Comparison of ENCODE assay signal across 16 cellular contexts in genomic region chr2:106143495-106144215, GRCh38. TPM values are rescaled to one million over a fixed set of nuclear protein-coding genes. Genes with fewer than 3 reads are reported as not detected.
DNase-seq lines count a peak whose midpoint lies in the region; ATAC-seq and TF ChIP-seq lines count a peak whose summit lies in the region.
"Had no signal": no experiment of that assay in that cellular context is flagged by ENCODE, and none has a peak within 500 bp of the region (broad histone marks: within the 10 kb centered on the region; RNA-seq: fewer than 3 reads in every experiment).

No MANE protein-coding gene starts in this region.

- no peaks in the 10 kb centered on the region for H3F3A ChIP-seq in GM23338 (replicated peaks; ENCODE audit: low read depth)

- POLR2A ChIA-PET in CD8-positive, alpha-beta memory T cell (lab: Charles Lee): interaction anchor here (1.8 kb wide), 1 partner anchor 17 kb away, joined by 6 read pairs; no protein-coding TSS in a partner anchor
- POLR2A ChIA-PET in activated CD4-positive, alpha-beta memory T cell treated with anti-CD3 and anti-CD28 coated beads, Interleukin-2, amount 10 ng/mL, durations not matched to agents 7 days and 5 days (lab: Charles Lee): interaction anchor here (1.3 to 9.0 kb wide), 2 partner anchors 11 to 16 kb away, joined by 3 to 190 read pairs; no protein-coding TSS in a partner anchor

- no peaks in the 10 kb centered on the region for H3K9me3 ChIP-seq in CD8-positive, alpha-beta memory T cell (ENCODE audit: low read length)
- H3K9me3 ChIP-seq: adrenal gland, gastrocnemius medialis, transverse colon had no signal

- H3K4me3 ChIP-seq in CD8-positive, alpha-beta memory T cell (ENCODE audit: low read length): no peak overlapping the region
- no peak overlapping the region for H3K4me3 ChIP-seq in GM23338
- H3K4me3 ChIP-seq: adrenal gland, gastrocnemius medialis, transverse colon had no signal

- H3K27me3 Mint-ChIP-seq in CD8-positive, alpha-beta memory T cell: no peaks in the 10 kb centered on the region
- peaks cover 3% of the 10 kb centered on the region for H3K27me3 Mint-ChIP-seq in GM23338 (ENCODE audit: insufficient read depth, low read depth, poor library complexity)
- no peaks in the 10 kb centered on the region for H3K27me3 Mint-ChIP-seq in activated CD4-positive, alpha-beta memory T cell treated with anti-CD3 and anti-CD28 coated beads, Interleukin-2, amount 10 ng/mL, durations not matched to agents 7 days and 5 days

- ATAC-seq in GM23338 (peak; percentile 79), GM18873 (IDR thresholded peaks at IDR 0.05; ENCODE audit: low FRiP score, unreplicated experiment) (no peak)
- ATAC-seq: gastrocnemius medialis, SK-N-SH treated with all-trans-retinoic acid at 6 μM for 48 hours had no signal

- peaks cover 45% of the 10 kb centered on the region for H3K4me1 ChIP-seq in CD8-positive, alpha-beta memory T cell (ENCODE audit: insufficient read depth, low read length)
- H3K4me1 ChIP-seq in GM23338 (ENCODE audit: insufficient read depth): peaks cover 21% of the 10 kb centered on the region; the same call in 1 of the 2 replicates
- H3K4me1 ChIP-seq: adrenal gland had no signal

- in situ Hi-C loops in KBM-7 (cut with MboI; ENCODE audit: low pct_unique_long_range_greater_than_20kb, low sequenced_read_pairs): no loop called here

- H3K9me3 Mint-ChIP-seq in CD8-positive, alpha-beta memory T cell: no peaks in the 10 kb centered on the region
- no peaks in the 10 kb centered on the region; the same call in 2 of the 3 replicates for H3K9me3 Mint-ChIP-seq in GM23338
- H3K9me3 Mint-ChIP-seq in activated CD4-positive, alpha-beta memory T cell treated with anti-CD3 and anti-CD28 coated beads, Interleukin-2, amount 10 ng/mL, durations not matched to agents 7 days and 5 days: no peaks in the 10 kb centered on the region
- H3K9me3 Mint-ChIP-seq: neural crest cell had no signal

- no peak for TF ChIP-seq CTCF in GM23338 (conservative IDR thresholded peaks at IDR 0.05; ENCODE audit: low read depth in 2 of 2)

- CTCF ChIA-PET in CD8-positive, alpha-beta memory T cell (lab: Charles Lee): interaction anchor here (1.5 kb wide), 1 partner anchor 45 kb away, joined by 3 read pairs; no protein-coding TSS in a partner anchor
- CTCF ChIA-PET in activated CD4-positive, alpha-beta memory T cell treated with anti-CD3 and anti-CD28 coated beads, Interleukin-2, amount 10 ng/mL, durations not matched to agents 7 days and 5 days (lab: Charles Lee): interaction anchor here (1.5 to 7.0 kb wide), 2 partner anchors 15 to 34 kb away, joined by 3 to 68 read pairs; no protein-coding TSS in a partner anchor

- H3K27ac Mint-ChIP-seq in CD8-positive, alpha-beta memory T cell: peak overlapping the region in 7 of 8 donors; percentile 6 to 94 (median 90)
- peak overlapping the region; percentile 66; the same call in 1 of the 2 replicates for H3K27ac Mint-ChIP-seq in GM23338
- H3K27ac Mint-ChIP-seq in activated CD4-positive, alpha-beta memory T cell treated with anti-CD3 and anti-CD28 coated beads, Interleukin-2, amount 10 ng/mL, durations not matched to agents 7 days and 5 days: peak overlapping the region; percentile 82

- H3K27me3 ChIP-seq in CD8-positive, alpha-beta memory T cell (ENCODE audit: insufficient read depth, low read length, poor library complexity, severe bottlenecking): no peaks in the 10 kb centered on the region
- H3K27me3 ChIP-seq in GM23338 (ENCODE audit: insufficient read depth): no peaks in the 10 kb centered on the region
- H3K27me3 ChIP-seq: adrenal gland, gastrocnemius medialis, transverse colon had no signal

- H3K36me3 ChIP-seq in CD8-positive, alpha-beta memory T cell (ENCODE audit: insufficient read depth, low read length): peaks cover 11% of the 10 kb centered on the region
- H3K36me3 ChIP-seq in GM23338 (ENCODE audit: insufficient read depth): peaks cover 9% of the 10 kb centered on the region; the same call in 1 of the 2 replicates
- H3K36me3 ChIP-seq: adrenal gland, gastrocnemius medialis, transverse colon had no signal

- H3K4me1 Mint-ChIP-seq in CD8-positive, alpha-beta memory T cell: peaks cover 72 to 87% (median 83%) of the 10 kb centered on the region in 3 donors
- H3K4me1 Mint-ChIP-seq in GM23338: peaks cover 36% of the 10 kb centered on the region
- peaks cover 83% of the 10 kb centered on the region for H3K4me1 Mint-ChIP-seq in activated CD4-positive, alpha-beta memory T cell treated with anti-CD3 and anti-CD28 coated beads, Interleukin-2, amount 10 ng/mL, durations not matched to agents 7 days and 5 days

- peaks cover 52% of the 10 kb centered on the region for H3K79me2 ChIP-seq in GM23338 (replicated peaks; ENCODE audit: insufficient read depth)

- no peak overlapping the region for H3K4me2 ChIP-seq in GM23338

- H3K27ac ChIP-seq in CD8-positive, alpha-beta memory T cell (ENCODE audit: low read depth, low read length): no peak overlapping the region
- no peak overlapping the region for H3K27ac ChIP-seq in GM23338 (ENCODE audit: low read depth)
- H3K27ac ChIP-seq: adrenal gland, gastrocnemius medialis, transverse colon had no signal

- peaks cover 16% of the 10 kb centered on the region; the same call in 1 of the 2 replicates for H4K20me1 ChIP-seq in GM23338 (replicated peaks; ENCODE audit: insufficient read depth)

- no peak for DNase-seq in CD8-positive, alpha-beta memory T cell
- DNase-seq in GM23338 (ENCODE audit: low spot score) (peak; percentile 57), islet precursor cell (peak; percentile 86), epidermal melanocyte (ENCODE audit: insufficient read length, low spot score) (no peak), amniotic stem cell (lab: John Stamatoyannopoulos, UW) (no peak), KBM-7 (no peak)
- DNase-seq in activated CD4-positive, alpha-beta memory T cell treated with anti-CD3 and anti-CD28 coated beads, Interleukin-2, amount 10 ng/mL, durations not matched to agents 7 days and 5 days: no peak
- DNase-seq: adrenal gland, gastrocnemius medialis, NCI-H1092, NCI-H774, small intestine, transverse colon had no signal

- peaks cover 21 to 70% (median 29%) of the 10 kb centered on the region in 3 donors for H3K36me3 Mint-ChIP-seq in CD8-positive, alpha-beta memory T cell
- H3K36me3 Mint-ChIP-seq in GM23338 (ENCODE audit: low read depth): peaks cover 33% of the 10 kb centered on the region
- peaks cover 72% of the 10 kb centered on the region for H3K36me3 Mint-ChIP-seq in activated CD4-positive, alpha-beta memory T cell treated with anti-CD3 and anti-CD28 coated beads, Interleukin-2, amount 10 ng/mL, durations not matched to agents 7 days and 5 days (ENCODE audit: low read depth)

- H3K4me3 Mint-ChIP-seq in CD8-positive, alpha-beta memory T cell: peak overlapping the region in 1 of 7 donors; percentile 44
- H3K4me3 Mint-ChIP-seq in GM23338: no peak overlapping the region
- H3K4me3 Mint-ChIP-seq in activated CD4-positive, alpha-beta memory T cell treated with anti-CD3 and anti-CD28 coated beads, Interleukin-2, amount 10 ng/mL, durations not matched to agents 7 days and 5 days: no peak overlapping the region
- H3K4me3 Mint-ChIP-seq: neural crest cell had no signal

- H2AFZ ChIP-seq in GM23338: no peak overlapping the region

- H3K9me2 ChIP-seq in GM23338 (ENCODE audit: insufficient read depth): no peaks in the 10 kb centered on the region

RNA-seq across cellular contexts. Expression of gene UXS1, which starts 50.4 kb away (rescaled TPM):
- 10 to 100 TPM; 47.2 to 51.6 TPM for total RNA-seq in CD8-positive, alpha-beta memory T cell
- polyA plus RNA-seq in CD8-positive, alpha-beta memory T cell: 76.1 TPM
- total RNA-seq in GM23338 (2014; rRNA removed; shearing (Covaris generic)): 50.2 and 131 TPM in 2 replicates
- polyA plus RNA-seq in GM23338 (2016; fragmentation: Nextera tagmentation; extraction: Ambion mirVana): 38.4 and 48.7 TPM in 2 replicates
- 10 to 100 TPM; 74.4 to 74.6 TPM for total RNA-seq in activated CD4-positive, alpha-beta memory T cell treated with anti-CD3 and anti-CD28 coated beads, Interleukin-2, amount 10 ng/mL, durations not matched to agents 7 days and 5 days

Comparison
In these comparisons a context has a peak if more than half of its experiments do, and no peak if none do; other contexts are left out.
1. DNase-seq: peak in GM23338 (single experiment) and islet precursor cell (single experiment); none in CD8-positive, alpha-beta memory T cell (0 of 5), activated CD4-positive, alpha-beta memory T cell treated with anti-CD3 and anti-CD28 coated beads, Interleukin-2, amount 10 ng/mL, durations not matched to agents 7 days and 5 days (single experiment), epidermal melanocyte (single experiment), amniotic stem cell (single experiment) and KBM-7 (single experiment).
2. Peak in every context shown above with its lines, with median percentiles within 50 percentile points of each other: H3K27ac Mint-ChIP-seq.